In genomic region chr7:14973712-14974428, GRCh38 we compare ENCODE assay signal across 15 cellular contexts.
A peak's percentile ranks its signal among the peaks of the same experiment; 100 is the strongest.
DNase-seq lines count a peak whose midpoint lies in the region; ATAC-seq, FAIRE-seq and TF ChIP-seq lines count a peak whose summit lies in the region.
"Had no signal": no experiment of that assay in that cellular context is flagged by ENCODE, and none has a peak within 500 bp of the region (broad histone marks: within the 10 kb centered on the region; RNA-seq: fewer than 3 reads in every experiment).

No MANE protein-coding gene starts in this region.

- 0 out of 3 replicates have a peak, but pooled peaks cover 5% of the 10 kb centered on the region for H3K36me3 Mint-ChIP-seq in GM23338 (ENCODE audit: low read depth)

- DNase-seq in ecto neural progenitor cell (ENCODE audit: low spot score) (no peak), GM23338 (ENCODE audit: low spot score) (no peak), DMS79 (lab: John Stamatoyannopoulos, UW) (no peak), NCI-H187 treated with DMSO at 0.1 percent for 48 hours (lab: John Stamatoyannopoulos, UW) (no peak)
- DNase-seq: activated T-cell treated with anti-CD3 and anti-CD28 coated beads, Interleukin-2, amount 50 U/mL, for 48 hours; adrenal gland; cerebellar nuclear complex; erythroblast; heart right ventricle had no signal

- H3K4me1 Mint-ChIP-seq in GM23338, result peaks cover 3% of the 10 kb centered on the region; the same call in 2 of the 3 replicates

- peak; percentile 98 for FAIRE-seq in G401.6 (lab: Jason Lieb, UNC)
- peak; percentile 95 for FAIRE-seq in colon (lab: Jason Lieb, UNC)
- FAIRE-seq: H1 had no signal

- no peaks in the 10 kb centered on the region for H3F3A ChIP-seq in GM23338 (replicated peaks; ENCODE audit: low read depth)

- no peaks in the 10 kb centered on the region for H3K36me3 ChIP-seq in GM23338 (ENCODE audit: insufficient read depth)
- H3K36me3 ChIP-seq: adrenal gland, heart right ventricle had no signal

- TF ChIP-seq CTCF in GM23338 (conservative IDR thresholded peaks at IDR 0.05; ENCODE audit: low read depth in 2 of 2), result no peak

- H3K9me3 Mint-ChIP-seq in GM23338, result no peaks in the 10 kb centered on the region

- H3K27me3 ChIP-seq in GM23338 (ENCODE audit: insufficient read depth), result no peaks in the 10 kb centered on the region
- H3K27me3 ChIP-seq: adrenal gland, heart right ventricle had no signal

- H3K9me2 ChIP-seq in GM23338 (ENCODE audit: insufficient read depth), result no peaks in the 10 kb centered on the region; the same call in 1 of the 2 replicates

- H3K27ac ChIP-seq in GM23338 (ENCODE audit: low read depth), result no peak overlapping the region
- H3K27ac ChIP-seq: adrenal gland, heart right ventricle had no signal

- H4K20me1 ChIP-seq in GM23338 (replicated peaks; ENCODE audit: insufficient read depth), result no peaks in the 10 kb centered on the region

- H3K4me3 ChIP-seq in GM23338, result no peak overlapping the region
- H3K4me3 ChIP-seq: adrenal gland, heart right ventricle had no signal

- no peak overlapping the region for H2AFZ ChIP-seq in GM23338

- H3K4me1 ChIP-seq in GM23338 (ENCODE audit: insufficient read depth), result 0 out of 2 replicates have a peak, but pooled peaks cover 6% of the 10 kb centered on the region
- H3K4me1 ChIP-seq: adrenal gland had no signal

- H3K4me2 ChIP-seq in GM23338, result no peak overlapping the region

- H3K27me3 Mint-ChIP-seq in GM23338 (ENCODE audit: insufficient read depth, low read depth, poor library complexity), result no peaks in the 10 kb centered on the region
- H3K27me3 Mint-ChIP-seq: stimulated activated naive CD8-positive, alpha-beta T cell treated with anti-CD3 and anti-CD28 coated beads, Interleukin-15, Interleukin-2, amounts not matched to agents 100 ng/mL and 50 ng/mL, for 24 hours had no signal

- ATAC-seq in GM21390 (IDR thresholded peaks at IDR 0.05; ENCODE audit: unreplicated experiment) (peak; percentile 45), HG03439 (IDR thresholded peaks at IDR 0.05; ENCODE audit: unreplicated experiment) (peak; percentile 87), GM23338 (no peak)
- ATAC-seq: heart right ventricle had no signal

- H3K4me3 Mint-ChIP-seq in GM23338, result no peak overlapping the region
- H3K4me3 Mint-ChIP-seq: stimulated activated naive CD8-positive, alpha-beta T cell treated with anti-CD3 and anti-CD28 coated beads, Interleukin-15, Interleukin-2, amounts not matched to agents 100 ng/mL and 50 ng/mL, for 24 hours had no signal

- no peak overlapping the region for H3K27ac Mint-ChIP-seq in GM23338
- H3K27ac Mint-ChIP-seq: stimulated activated naive CD8-positive, alpha-beta T cell treated with anti-CD3 and anti-CD28 coated beads, Interleukin-15, Interleukin-2, amounts not matched to agents 100 ng/mL and 50 ng/mL, for 24 hours had no signal

- no peaks in the 10 kb centered on the region for H3K79me2 ChIP-seq in GM23338 (replicated peaks; ENCODE audit: insufficient read depth)

TF ChIP-seq in GM23338, 12 proteins besides CTCF, POLR2A, EP300 and RAD21 (continues in another document):
- TF ChIP-seq POLR2AphosphoS5 (IDR thresholded peaks at IDR 0.05; ENCODE audit: low read depth) (no peak), EZH2 (IDR thresholded peaks at IDR 0.05; ENCODE audit: low read depth, unreplicated experiment) (no peak), ZNF114 (CRISPR knock-in tag; IDR thresholded peaks at IDR 0.05) (no peak), ZNF462 (CRISPR knock-in tag; IDR thresholded peaks at IDR 0.05) (no peak), ZNF331 (CRISPR knock-in tag; IDR thresholded peaks at IDR 0.05; ENCODE audit: low read depth) (no peak), CREB1 (CRISPR knock-in tag; IDR thresholded peaks at IDR 0.05; ENCODE audit: low read depth) (no peak), JUNB (IDR thresholded peaks at IDR 0.05; ENCODE audit: unreplicated experiment) (no peak), NANOG (IDR thresholded peaks at IDR 0.05; ENCODE audit: borderline replicate concordance) (no peak), STAT1 (IDR thresholded peaks at IDR 0.05; ENCODE audit: unreplicated experiment) (no peak), REST (IDR thresholded peaks at IDR 0.05; ENCODE audit: unreplicated experiment) (no peak), EZH2phosphoT487 (IDR thresholded peaks at IDR 0.05; ENCODE audit: unreplicated experiment) (no peak)
